9 cellular contexts compared by ENCODE assay signal in the genomic region with DNA sequence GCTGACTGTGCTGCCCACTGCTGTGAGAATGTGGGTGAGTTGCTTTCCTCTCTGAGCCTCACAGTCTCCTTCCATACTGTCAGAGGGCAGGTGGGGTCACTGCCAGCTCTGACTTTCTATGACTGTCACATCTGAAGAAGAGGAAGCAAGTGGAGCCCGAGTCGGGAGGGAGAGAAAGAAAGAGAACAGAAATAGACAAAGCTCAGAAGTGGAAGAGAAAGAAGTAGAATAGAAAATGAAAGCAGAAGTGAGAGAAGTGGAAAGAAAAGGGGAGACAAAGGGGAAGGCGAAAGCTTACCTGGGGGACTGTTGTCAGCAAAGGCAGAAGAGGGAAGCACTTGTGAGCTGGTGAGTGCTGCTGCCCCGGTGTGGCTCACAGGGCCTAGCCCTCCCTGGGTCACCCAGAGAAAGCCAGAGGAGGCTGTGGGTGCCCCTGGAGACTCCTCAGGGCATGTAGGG. TPM values are rescaled to one million over a fixed set of nuclear protein-coding genes. Genes with fewer than 3 reads are reported as not detected.
DNase-seq lines count a peak whose midpoint lies in the region; ATAC-seq, FAIRE-seq and TF ChIP-seq lines count a peak whose summit lies in the region.
"Had no signal": no experiment of that assay in that cellular context is flagged by ENCODE, and none has a peak within 500 bp of the region (broad histone marks: within the 10 kb centered on the region; RNA-seq: fewer than 3 reads in every experiment).

No MANE protein-coding gene starts in this region.

- DNase-seq in GM10248 (ENCODE audit: extremely low spot score) (peak; percentile 72), GM19240 (ENCODE audit: insufficient read length, low spot score) (peak; percentile 55), SKM-1 treated with dmso at 0.1 percent for 144 hours (lab: John Stamatoyannopoulos, UW; ENCODE audit: unreplicated experiment) (peak; percentile 85), small intestine (no peak), NCI-H774 (lab: John Stamatoyannopoulos, UW) (no peak), NCI-H2081 treated with DMSO at 0.1 percent for 48 hours (lab: John Stamatoyannopoulos, UW) (no peak), NCI-H446 treated with DMSO at 0.1 percent for 48 hours (lab: John Stamatoyannopoulos, UW) (no peak)

- H3K4me3 ChIP-seq in small intestine (ENCODE audit: low read depth in 1 of 2, low read length in 2 of 2) = no peak overlapping the region
- H3K4me3 ChIP-seq: SJSA1 had no signal

- ATAC-seq in HG03066 (IDR thresholded peaks at IDR 0.05; ENCODE audit: low read depth, unreplicated experiment) = peak; percentile 96

- no peak for TF ChIP-seq CTCF in GM10248 (IDR thresholded peaks at IDR 0.05; ENCODE audit: control extremely low read depth, extremely low read depth, low read depth, missing control alignments)

- no peak for FAIRE-seq in small intestine (lab: Jason Lieb, UNC)

- no peaks in the 10 kb centered on the region for H3K27me3 ChIP-seq in small intestine (ENCODE audit: control insufficient read depth in 2 of 2, insufficient read depth in 2 of 2, low read length in 2 of 2)
- H3K27me3 ChIP-seq: SJSA1 had no signal

- 28 to 36% (median 30%) methylated on average over 4 of the region's 4 CpGs for WGBS in small intestine, 3 donors

- CTCF ChIA-PET in GM10248 (lab: Yijun Ruan, JAX) = interaction anchor here (1.0 to 1.6 kb wide), 5 partner anchors 10 to 58 kb away, joined by 3 to 7 read pairs (median 4); a partner anchor contains a TSS

- no peaks in the 10 kb centered on the region for H3K9me3 ChIP-seq in small intestine (ENCODE audit: control insufficient read depth, low read depth)
- H3K9me3 ChIP-seq: SJSA1 had no signal

- no peaks in the 10 kb centered on the region for H3K4me1 ChIP-seq in small intestine (ENCODE audit: control insufficient read depth in 2 of 2, insufficient read depth in 1 of 2, low read depth in 1 of 2, low read length in 1 of 2)
- H3K4me1 ChIP-seq: SJSA1 had no signal

- no peaks in the 10 kb centered on the region for H3K36me3 ChIP-seq in small intestine (ENCODE audit: control insufficient read depth in 2 of 2, insufficient read depth in 2 of 2, low read length in 2 of 2)
- H3K36me3 ChIP-seq: SJSA1 had no signal

- H3K27ac ChIP-seq in small intestine (ENCODE audit: low read depth in 1 of 2, low read length in 1 of 2) = peak overlapping the region in 1 of 2 donors; percentile 1
- H3K27ac ChIP-seq: SJSA1 had no signal

- POLR2A ChIA-PET in GM10248 (lab: Yijun Ruan, JAX) = no interaction called here

RNA-seq across cellular contexts. Expression of a gene that starts 57.9 kb away (rescaled TPM):
- polyA plus RNA-seq in small intestine = 1 to 10 TPM in 1 of 3 donors, not detected in 2; 1.0 TPM

Comparison
In these comparisons a context has a peak if more than half of its experiments do, and no peak if none do; other contexts are left out.
1. DNase-seq: peak in GM10248 (single experiment), GM19240 (single experiment) and SKM-1 treated with dmso at 0.1 percent for 144 hours (single experiment); none in small intestine (single experiment), NCI-H774 (single experiment), NCI-H2081 treated with DMSO at 0.1 percent for 48 hours (single experiment) and NCI-H446 treated with DMSO at 0.1 percent for 48 hours (single experiment).